Comparison of ENCODE assay signal across 21 cellular contexts in the genomic region with DNA sequence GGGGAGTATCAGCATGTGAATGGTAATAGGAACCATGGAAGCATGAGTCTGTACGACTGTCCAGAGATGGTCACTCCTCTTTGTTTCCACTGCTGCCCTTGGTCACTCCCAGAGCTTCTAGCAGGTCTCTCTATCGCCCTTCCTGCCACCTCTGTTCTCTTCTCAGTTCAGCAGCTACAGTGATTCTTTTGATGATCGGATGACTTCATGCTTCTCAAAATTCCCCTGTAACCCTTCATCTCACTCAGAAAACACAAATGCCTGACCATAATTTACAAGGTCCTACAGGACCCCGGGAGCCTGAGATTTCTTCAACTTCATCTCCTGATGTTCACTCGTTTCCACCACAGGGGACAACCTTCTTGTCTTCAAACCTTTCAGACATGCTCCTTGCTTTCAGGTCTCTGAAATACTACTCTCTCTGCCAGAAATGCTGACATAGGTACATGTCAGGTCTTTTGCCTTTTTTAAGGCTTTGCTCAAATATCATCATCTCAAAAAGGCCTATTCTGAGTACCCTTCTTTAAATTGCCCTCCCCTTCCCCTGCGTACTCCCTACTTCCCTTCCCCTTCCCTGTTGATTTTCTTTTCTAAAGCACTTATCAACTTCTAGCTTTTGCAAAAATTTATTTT. TPM values are rescaled to one million over a fixed set of nuclear protein-coding genes. Genes with fewer than 3 reads are reported as not detected.
DNase-seq lines count a peak whose midpoint lies in the region; ATAC-seq and TF ChIP-seq lines count a peak whose summit lies in the region.
"Had no signal": no experiment of that assay in that cellular context is flagged by ENCODE, and none has a peak within 500 bp of the region (broad histone marks: within the 10 kb centered on the region; RNA-seq: fewer than 3 reads in every experiment).

No MANE protein-coding gene starts in this region.

- no peaks in the 10 kb centered on the region for H3K36me3 ChIP-seq in parathyroid adenoma (ENCODE audit: control insufficient read depth, insufficient read depth, low read length)
- H3K36me3 ChIP-seq: BE2C had no signal

- H3K27me3 ChIP-seq in parathyroid adenoma (ENCODE audit: control insufficient read depth, insufficient read depth, low read length) = no peaks in the 10 kb centered on the region
- H3K27me3 ChIP-seq: BE2C had no signal

- no peak overlapping the region for H3K9ac ChIP-seq in parathyroid adenoma

- no peak overlapping the region for H3K4me3 Mint-ChIP-seq in activated CD4-positive, alpha-beta T cell treated with anti-CD3 and anti-CD28 coated beads for 36 hours
- no peak overlapping the region for H3K4me3 Mint-ChIP-seq in effector memory CD8-positive, alpha-beta T cell
- no peak overlapping the region for H3K4me3 Mint-ChIP-seq in progenitor cell of endocrine pancreas (ENCODE audit: low read depth)
- H3K4me3 Mint-ChIP-seq: CD4-positive, alpha-beta T cell had no signal

- H2AFZ ChIP-seq in parathyroid adenoma = peak overlapping the region; percentile 61

- no peak for ATAC-seq in activated CD4-positive, alpha-beta T cell treated with anti-CD3 and anti-CD28 coated beads for 36 hours
- ATAC-seq in HG02852 (IDR thresholded peaks at IDR 0.05; ENCODE audit: unreplicated experiment) = peak; percentile 60
- ATAC-seq in effector memory CD8-positive, alpha-beta T cell (replicated peaks) = no peak
- no peak for ATAC-seq in GM18519 (IDR thresholded peaks at IDR 0.05; ENCODE audit: low FRiP score, unreplicated experiment)
- ATAC-seq: SK-N-SH treated with all-trans-retinoic acid at 6 μM for 48 hours had no signal

- no peaks in the 10 kb centered on the region for H3K27me3 Mint-ChIP-seq in activated CD4-positive, alpha-beta T cell treated with anti-CD3 and anti-CD28 coated beads for 36 hours
- no peaks in the 10 kb centered on the region for H3K27me3 Mint-ChIP-seq in effector memory CD8-positive, alpha-beta T cell
- peaks cover 7% of the 10 kb centered on the region for H3K27me3 Mint-ChIP-seq in progenitor cell of endocrine pancreas
- H3K27me3 Mint-ChIP-seq: CD4-positive, alpha-beta T cell had no signal

- H3K4me2 ChIP-seq in parathyroid adenoma (ENCODE audit: low read length) = no peak overlapping the region

- no peak for DNase-seq in activated CD4-positive, alpha-beta T cell treated with anti-CD3 and anti-CD28 coated beads for 36 hours
- no peak for DNase-seq in activated CD4-positive, alpha-beta T cell treated with anti-CD3 and anti-CD28 coated beads, Interleukin-2, amount 50 U/mL, for 1 hour
- DNase-seq in GM13977 (ENCODE audit: low spot score) (peak; percentile 34), progenitor cell of endocrine pancreas (ENCODE audit: low spot score, unreplicated experiment) (no peak)
- DNase-seq in effector memory CD8-positive, alpha-beta T cell = no peak
- DNase-seq: BE2C; Calu3; CD4-positive, alpha-beta T cell; DMS53; HCEC 1CT; NCI-H187 treated with DMSO at 0.1 percent for 48 hours; NCI-H526 treated with DMSO at 0.1 percent for 48 hours; NK-92 treated with Interleukin-12 subunit alpha and Interleukin-12 subunit beta, amount 100 ng/mL, for 24 hours; OCI-M1; SHP77 treated with DMSO at 0.1 percent for 48 hours; T-helper 1 cell had no signal

- no peaks in the 10 kb centered on the region for H3K9me3 ChIP-seq in parathyroid adenoma (ENCODE audit: control insufficient read depth, low read length)
- H3K9me3 ChIP-seq: BE2C had no signal

- peak overlapping the region; percentile 2 for H3K27ac Mint-ChIP-seq in activated CD4-positive, alpha-beta T cell treated with anti-CD3 and anti-CD28 coated beads for 36 hours
- H3K27ac Mint-ChIP-seq in effector memory CD8-positive, alpha-beta T cell = no peak overlapping the region
- no peak overlapping the region for H3K27ac Mint-ChIP-seq in progenitor cell of endocrine pancreas
- H3K27ac Mint-ChIP-seq: CD4-positive, alpha-beta T cell had no signal

- H3K79me2 ChIP-seq in parathyroid adenoma = no peaks in the 10 kb centered on the region

- POLR2A ChIA-PET in activated CD4-positive, alpha-beta T cell treated with anti-CD3 and anti-CD28 coated beads for 36 hours (lab: Charles Lee) = interaction anchor here (0.6 kb wide), 1 partner anchor 22 kb away, joined by 4 read pairs; no protein-coding TSS in a partner anchor

- H3K4me1 ChIP-seq in parathyroid adenoma = no peaks in the 10 kb centered on the region
- H3K4me1 ChIP-seq: BE2C had no signal

- H3K4me3 ChIP-seq in parathyroid adenoma (ENCODE audit: low read depth, low read length) = no peak overlapping the region

- no peaks in the 10 kb centered on the region for H3K36me3 Mint-ChIP-seq in activated CD4-positive, alpha-beta T cell treated with anti-CD3 and anti-CD28 coated beads for 36 hours (ENCODE audit: low read depth)
- H3K36me3 Mint-ChIP-seq in effector memory CD8-positive, alpha-beta T cell (ENCODE audit: insufficient read depth) = no peaks in the 10 kb centered on the region
- no peaks in the 10 kb centered on the region for H3K36me3 Mint-ChIP-seq in progenitor cell of endocrine pancreas (ENCODE audit: insufficient read depth)

- no peak for TF ChIP-seq CTCF in GM13977 (IDR thresholded peaks at IDR 0.05; ENCODE audit: extremely low read depth, insufficient read depth, missing control alignments)
- TF ChIP-seq CTCF in parathyroid adenoma (IDR thresholded peaks at IDR 0.05) = no peak
- no peak for TF ChIP-seq CTCF in progenitor cell of endocrine pancreas (IDR thresholded peaks at IDR 0.05; ENCODE audit: unreplicated experiment)

- CTCF ChIA-PET in activated CD4-positive, alpha-beta T cell treated with anti-CD3 and anti-CD28 coated beads for 36 hours (lab: Charles Lee) = interaction anchor here (0.6 to 1.7 kb wide), 3 partner anchors 31 to 211 kb away, joined by 4 to 10 read pairs (median 5); no protein-coding TSS in a partner anchor

- no peaks in the 10 kb centered on the region for H3K9me3 Mint-ChIP-seq in activated CD4-positive, alpha-beta T cell treated with anti-CD3 and anti-CD28 coated beads for 36 hours (ENCODE audit: low read depth)
- H3K9me3 Mint-ChIP-seq in effector memory CD8-positive, alpha-beta T cell = no peaks in the 10 kb centered on the region
- no peaks in the 10 kb centered on the region for H3K9me3 Mint-ChIP-seq in progenitor cell of endocrine pancreas (ENCODE audit: low read depth)
- H3K9me3 Mint-ChIP-seq: CD4-positive, alpha-beta T cell had no signal

- in situ Hi-C loops in GM13977 (cut with MboI; ENCODE audit: low pct_unique_long_range_greater_than_20kb, low sequenced_read_pairs, unreplicated experiment) = no loop called here

- peaks cover 15% of the 10 kb centered on the region for H3K4me1 Mint-ChIP-seq in activated CD4-positive, alpha-beta T cell treated with anti-CD3 and anti-CD28 coated beads for 36 hours
- H3K4me1 Mint-ChIP-seq in effector memory CD8-positive, alpha-beta T cell (ENCODE audit: low read depth in 2 of 2) = peaks cover 4 to 5% of the 10 kb centered on the region in 2 donors
- H3K4me1 Mint-ChIP-seq in progenitor cell of endocrine pancreas (ENCODE audit: low read depth) = no peaks in the 10 kb centered on the region

- H3K27ac ChIP-seq in parathyroid adenoma = no peak overlapping the region
- H3K27ac ChIP-seq: 22Rv1 had no signal

- intact Hi-C loops in activated CD4-positive, alpha-beta T cell treated with anti-CD3 and anti-CD28 coated beads for 36 hours (cut with DNase I, micrococcal nuclease) = no loop called here

RNA-seq across cellular contexts. Expression of a gene that starts 42.1 kb away (rescaled TPM):
- 100 to 1,000 TPM; 258 to 273 TPM for total RNA-seq in activated CD4-positive, alpha-beta T cell treated with anti-CD3 and anti-CD28 coated beads for 36 hours
- 1.1 and 1.3 TPM in 2 replicates for total RNA-seq in progenitor cell of endocrine pancreas

Comparison
In these comparisons a context has a peak if more than half of its experiments do, and no peak if none do; other contexts are left out.
1. RNA of a gene that starts 42.1 kb away (total RNA-seq): 258 to 273 TPM in activated CD4-positive, alpha-beta T cell treated with anti-CD3 and anti-CD28 coated beads for 36 hours; 1.1 to 1.3 TPM in progenitor cell of endocrine pancreas; every median in the first group is over 100 times any median in the second.